In the genomic region with DNA sequence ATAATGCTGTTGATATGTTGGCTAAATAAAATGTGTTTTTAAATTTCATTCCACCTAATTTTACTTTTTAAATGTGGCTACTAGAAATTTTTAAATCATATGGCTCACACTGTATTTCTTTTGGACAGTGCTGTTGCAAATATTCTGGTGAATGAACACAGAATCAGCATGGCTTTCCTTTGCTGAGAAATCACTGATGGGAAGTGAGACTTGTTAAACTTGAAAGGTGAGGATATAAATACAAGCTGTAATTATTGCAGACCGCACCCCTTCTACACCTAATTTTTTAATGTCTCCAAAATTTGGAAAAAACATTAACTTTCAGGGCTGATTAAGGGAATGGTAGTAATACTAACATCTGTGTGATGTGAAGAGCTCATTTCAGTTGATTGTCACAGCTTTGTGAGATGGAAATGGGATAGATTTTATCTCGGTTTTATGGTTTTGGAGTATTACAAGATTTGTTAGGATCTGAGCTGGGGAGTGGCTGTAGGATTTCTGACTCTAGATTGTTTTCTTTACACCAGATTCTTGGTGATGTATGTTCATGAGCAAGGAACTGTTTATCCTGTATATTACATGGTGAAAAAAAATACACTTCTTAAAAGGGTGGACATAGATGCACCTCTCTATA, we compare ENCODE assay signal across 8 cellular contexts. TPM values are rescaled to one million over a fixed set of nuclear protein-coding genes. Genes with fewer than 3 reads are reported as not detected.
DNase-seq lines count a peak whose midpoint lies in the region; ATAC-seq, FAIRE-seq and TF ChIP-seq lines count a peak whose summit lies in the region.

No MANE protein-coding gene starts in this region.

- peak overlapping the region; percentile 93 to 99; a peak in 5 of 6 replicates for H3K27ac ChIP-seq in A549
- peak overlapping the region; percentile 81; the same call in 1 of the 2 replicates for H3K27ac ChIP-seq in HCT116 (ENCODE audit: low read depth, low read length)

- no peak for TF ChIP-seq RAD21 in A549 (conservative IDR thresholded peaks at IDR 0.05 in 1 of 2, IDR thresholded peaks at IDR 0.05 in 1 of 2)
- TF ChIP-seq RAD21 in HCT116 (IDR thresholded peaks at IDR 0.05; ENCODE audit: low read depth): no peak

- no peaks in the 10 kb centered on the region for H4K20me1 ChIP-seq in HCT116 (ENCODE audit: insufficient read depth)

- WGBS in A549 (ENCODE audit: missing lambda C conversion rate): 73% methylated on average over 2 of the region's 2 CpGs

- TF ChIP-seq CTCF in A549 (IDR thresholded peaks at IDR 0.05): no peak
- no peak for TF ChIP-seq CTCF in HCT116 (IDR thresholded peaks at IDR 0.05 in 2 of 3, conservative IDR thresholded peaks at IDR 0.05 in 1 of 3; ENCODE audit: borderline replicate concordance in 1 of 3, insufficient read depth in 1 of 3, low read depth in 2 of 3, low read length in 2 of 3)
- TF ChIP-seq CTCF in astrocyte of the cerebellum (IDR thresholded peaks at IDR 0.05; ENCODE audit: low read depth, low read length, missing control alignments): no peak
- no peak for TF ChIP-seq CTCF in mesothelial cell of epicardium (IDR thresholded peaks at IDR 0.05; ENCODE audit: unreplicated experiment)

- H3K4me2 ChIP-seq in A549: peak overlapping the region; percentile 67
- H3K4me2 ChIP-seq in HCT116 (ENCODE audit: low read length): peak overlapping the region; percentile 94

- peak overlapping the region; percentile 90 for H3K9ac ChIP-seq in HCT116 (ENCODE audit: low read length)

- peak overlapping the region; percentile 72 for H3K4me3 Mint-ChIP-seq in mesothelial cell of epicardium

- RAD21 ChIA-PET in HCT116 (lab: Charles Lee; ENCODE audit: low non-redundant PET in 1 of 2, low total read pairs in 2 of 2, uncharacterized antibody in 2 of 2, unreplicated experiment in 2 of 2): no interaction called here

- no peaks in the 10 kb centered on the region for H3K9me3 ChIP-seq in A549
- H3K9me3 ChIP-seq in HCT116 (ENCODE audit: control insufficient read depth in 1 of 2, insufficient read depth in 1 of 2, low read depth in 1 of 2, low read length in 2 of 2): no peaks in the 10 kb centered on the region

- H3K79me2 ChIP-seq in HCT116 (ENCODE audit: insufficient read depth, low read length): peaks cover 59% of the 10 kb centered on the region

- peaks cover 24% of the 10 kb centered on the region for H3K4me1 Mint-ChIP-seq in mesothelial cell of epicardium

- TF ChIP-seq EP300 in A549 (IDR thresholded peaks at IDR 0.05): no peak

- H3K36me3 Mint-ChIP-seq in mesothelial cell of epicardium: peaks cover 23% of the 10 kb centered on the region

- ATAC-seq in A549 (no peak), HCT116 (no peak), GM21447 (IDR thresholded peaks at IDR 0.05; ENCODE audit: unreplicated experiment) (no peak), HG03139 (IDR thresholded peaks at IDR 0.05; ENCODE audit: unreplicated experiment) (no peak), GM18519 (IDR thresholded peaks at IDR 0.05; ENCODE audit: low FRiP score, unreplicated experiment) (no peak)

- H3K9me2 ChIP-seq in HCT116 (ENCODE audit: insufficient read depth): no peaks in the 10 kb centered on the region

- TSS peak; percentile 55 for BruUV-seq in HCT116 (replicated peaks; lab: Mats Ljungman, UMichigan)

- peak overlapping the region; percentile 89 for H3K4me3 ChIP-seq in A549
- H3K4me3 ChIP-seq in HCT116 (replicated peaks in 1 of 2; ENCODE audit: low read depth in 1 of 2, low read length in 2 of 2): peak overlapping the region; percentile 77 to 92
- peak overlapping the region; percentile 62 for H3K4me3 ChIP-seq in astrocyte of the cerebellum (ENCODE audit: low read depth, low read length)

- TF ChIP-seq POLR2A in A549 (IDR thresholded peaks at IDR 0.05; ENCODE audit: low read length): no peak
- TF ChIP-seq POLR2A in HCT116 (IDR thresholded peaks at IDR 0.05; ENCODE audit: borderline replicate concordance, extremely low read depth, insufficient read depth, insufficient read length): no peak

- 0 out of 4 replicates have a peak, but pooled peaks cover 0 to 9% of the 10 kb centered on the region in 2 experiments for H3K36me3 ChIP-seq in HCT116 (ENCODE audit: control insufficient read depth in 1 of 2, insufficient read depth in 2 of 2, low read length in 2 of 2)

- H2AFZ ChIP-seq in HCT116 (ENCODE audit: low read depth, low read length, poor library complexity, severe bottlenecking): no peak overlapping the region

- peaks cover 5% of the 10 kb centered on the region for H3K9me3 Mint-ChIP-seq in mesothelial cell of epicardium

- H3K27ac Mint-ChIP-seq in mesothelial cell of epicardium: peak overlapping the region; percentile 78

- POLR2A ChIA-PET in A549 (lab: Yijun Ruan, JAX): no interaction called here
- POLR2A ChIA-PET in HCT116 (lab: Charles Lee): interaction anchor here (1.4 kb wide), 1 partner anchor 11 kb away, joined by 3 read pairs; no protein-coding TSS in a partner anchor

- H3K4me1 ChIP-seq in A549: peaks cover 37% of the 10 kb centered on the region
- H3K4me1 ChIP-seq in HCT116 (ENCODE audit: control insufficient read depth in 1 of 2, insufficient read depth in 2 of 2, low read length in 2 of 2): peaks cover 25 to 44% of the 10 kb centered on the region in 2 experiments

- intact Hi-C loops in HCT116 (cut with micrococcal nuclease): no loop called here

- CTCF ChIA-PET in A549 (lab: Yijun Ruan, JAX) (interaction anchor here (1.0 to 1.5 kb wide), 3 partner anchors 144 to 647 kb away, joined by 3 to 4 read pairs (median 3); no protein-coding TSS in a partner anchor), HCT116 (lab: Charles Lee) (no interaction called here)

- H3K27me3 ChIP-seq in HCT116 (ENCODE audit: insufficient read depth, low read length): no peaks in the 10 kb centered on the region

- no peak for FAIRE-seq in A549 (lab: Jason Lieb, UNC)

- in situ Hi-C loops in astrocyte of the cerebellum (cut with HindIII; ENCODE audit: low sequenced_read_pairs): no loop called here

- H3K27me3 Mint-ChIP-seq in mesothelial cell of epicardium (ENCODE audit: low read depth): no peaks in the 10 kb centered on the region

- DNase-seq in A549 (ENCODE audit: low read depth in 1 of 2, low spot score in 1 of 2) (no peak), HCT116 (ENCODE audit: low read depth, low spot score) (no peak), astrocyte of the cerebellum (ENCODE audit: low read depth) (no peak), mesothelial cell of epicardium (ENCODE audit: low spot score in 2 of 2, unreplicated experiment in 2 of 2) (no peak), dedifferentiated amniotic fluid mesenchymal stem cell (ENCODE audit: extremely low spot score) (no peak)

TF ChIP-seq in A549, 52 proteins besides CTCF, POLR2A, EP300 and RAD21 (continues in another document):
- no peak for TF ChIP-seq MAFK (IDR thresholded peaks at IDR 0.05; ENCODE audit: partially characterized antibody)
- no peak for TF ChIP-seq FOXS1 (CRISPR knock-in tag; IDR thresholded peaks at IDR 0.05)

TF ChIP-seq in HCT116, 20 proteins besides CTCF, POLR2A, EP300 and RAD21 (continues in another document):
- TF ChIP-seq ZNF274 (IDR thresholded peaks at IDR 0.05; ENCODE audit: low read depth, low read length): no peak
- no peak for TF ChIP-seq EGR1 (IDR thresholded peaks at IDR 0.05; ENCODE audit: low read depth)
- no peak for TF ChIP-seq TCF7L2 (IDR thresholded peaks at IDR 0.05; ENCODE audit: borderline replicate concordance, extremely low read depth, insufficient read depth, insufficient read length)
- TF ChIP-seq, protein P1, sequence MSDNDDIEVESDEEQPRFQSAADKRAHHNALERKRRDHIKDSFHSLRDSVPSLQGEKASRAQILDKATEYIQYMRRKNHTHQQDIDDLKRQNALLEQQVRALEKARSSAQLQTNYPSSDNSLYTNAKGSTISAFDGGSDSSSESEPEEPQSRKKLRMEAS (IDR thresholded peaks at IDR 0.05): no peak
- TF ChIP-seq, protein P2, sequence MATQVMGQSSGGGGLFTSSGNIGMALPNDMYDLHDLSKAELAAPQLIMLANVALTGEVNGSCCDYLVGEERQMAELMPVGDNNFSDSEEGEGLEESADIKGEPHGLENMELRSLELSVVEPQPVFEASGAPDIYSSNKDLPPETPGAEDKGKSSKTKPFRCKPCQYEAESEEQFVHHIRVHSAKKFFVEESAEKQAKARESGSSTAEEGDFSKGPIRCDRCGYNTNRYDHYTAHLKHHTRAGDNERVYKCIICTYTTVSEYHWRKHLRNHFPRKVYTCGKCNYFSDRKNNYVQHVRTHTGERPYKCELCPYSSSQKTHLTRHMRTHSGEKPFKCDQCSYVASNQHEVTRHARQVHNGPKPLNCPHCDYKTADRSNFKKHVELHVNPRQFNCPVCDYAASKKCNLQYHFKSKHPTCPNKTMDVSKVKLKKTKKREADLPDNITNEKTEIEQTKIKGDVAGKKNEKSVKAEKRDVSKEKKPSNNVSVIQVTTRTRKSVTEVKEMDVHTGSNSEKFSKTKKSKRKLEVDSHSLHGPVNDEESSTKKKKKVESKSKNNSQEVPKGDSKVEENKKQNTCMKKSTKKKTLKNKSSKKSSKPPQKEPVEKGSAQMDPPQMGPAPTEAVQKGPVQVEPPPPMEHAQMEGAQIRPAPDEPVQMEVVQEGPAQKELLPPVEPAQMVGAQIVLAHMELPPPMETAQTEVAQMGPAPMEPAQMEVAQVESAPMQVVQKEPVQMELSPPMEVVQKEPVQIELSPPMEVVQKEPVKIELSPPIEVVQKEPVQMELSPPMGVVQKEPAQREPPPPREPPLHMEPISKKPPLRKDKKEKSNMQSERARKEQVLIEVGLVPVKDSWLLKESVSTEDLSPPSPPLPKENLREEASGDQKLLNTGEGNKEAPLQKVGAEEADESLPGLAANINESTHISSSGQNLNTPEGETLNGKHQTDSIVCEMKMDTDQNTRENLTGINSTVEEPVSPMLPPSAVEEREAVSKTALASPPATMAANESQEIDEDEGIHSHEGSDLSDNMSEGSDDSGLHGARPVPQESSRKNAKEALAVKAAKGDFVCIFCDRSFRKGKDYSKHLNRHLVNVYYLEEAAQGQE (IDR thresholded peaks at IDR 0.05; ENCODE audit: low read depth): no peak

RNA-seq across cellular contexts. Expression of a gene that starts 1.3 kb away (rescaled TPM):
- polyA plus RNA-seq in A549 (2011; rRNA removed): 45.4 and 49.1 TPM in 2 replicates
- 10.1 and 11.8 TPM in 2 replicates for polyA plus RNA-seq in A549 (2012; cell fraction: cytosol; rRNA removed)
- polyA plus RNA-seq in A549 (2012; cell fraction: nucleus; rRNA removed): 9.2 and 13.2 TPM in 2 replicates
- polyA plus RNA-seq in A549 (2017; fragmentation: RNase III; extraction: RNeasy Plus Mini Kit Qiagen cat#74134 plus additional on column Dnase treatment): 19.1 to 21.3 TPM (median 20.3 TPM) in 3 replicates
- 21.8 and 27.4 TPM in 2 replicates for polyA minus RNA-seq in A549 (2011; rRNA and poly(A)+ RNA removed)
- total RNA-seq in HCT116 (2021; ENCODE audit: unreplicated experiment): 25.8 TPM
- polyA plus RNA-seq in HCT116 (2012): 8.8 and 12.4 TPM in 2 replicates
- total RNA-seq in mesothelial cell of epicardium: 31.0 to 33.7 TPM (median 33.1 TPM) in 3 replicates

RNA-seq across cellular contexts. Expression of a gene that starts 32.3 kb away (rescaled TPM):
- 0.08 and 0.13 TPM in 2 replicates for polyA plus RNA-seq in A549 (2011; rRNA removed)
- polyA plus RNA-seq in A549 (2012; cell fraction: cytosol; rRNA removed): 0.04 and 0.11 TPM in 2 replicates
- 0.09 and 0.12 TPM in 2 replicates for polyA plus RNA-seq in A549 (2012; cell fraction: nucleus; rRNA removed)
- 0.14 to 0.22 TPM (median 0.17 TPM) in 3 replicates for polyA plus RNA-seq in A549 (2017; fragmentation: RNase III; extraction: RNeasy Plus Mini Kit Qiagen cat#74134 plus additional on column Dnase treatment)
- 0.17 TPM in 1 of 2 replicates, not detected in the other for polyA minus RNA-seq in A549 (2011; rRNA and poly(A)+ RNA removed)
- 0.12 TPM for total RNA-seq in HCT116 (2021; ENCODE audit: unreplicated experiment)
- polyA plus RNA-seq in HCT116 (2012): 0.17 TPM in 1 of 2 replicates, not detected in the other
- 1.6 to 1.8 TPM (median 1.7 TPM) in 3 replicates for total RNA-seq in mesothelial cell of epicardium
